1 cellular context compared by ENCODE assay signal in the genomic region with DNA sequence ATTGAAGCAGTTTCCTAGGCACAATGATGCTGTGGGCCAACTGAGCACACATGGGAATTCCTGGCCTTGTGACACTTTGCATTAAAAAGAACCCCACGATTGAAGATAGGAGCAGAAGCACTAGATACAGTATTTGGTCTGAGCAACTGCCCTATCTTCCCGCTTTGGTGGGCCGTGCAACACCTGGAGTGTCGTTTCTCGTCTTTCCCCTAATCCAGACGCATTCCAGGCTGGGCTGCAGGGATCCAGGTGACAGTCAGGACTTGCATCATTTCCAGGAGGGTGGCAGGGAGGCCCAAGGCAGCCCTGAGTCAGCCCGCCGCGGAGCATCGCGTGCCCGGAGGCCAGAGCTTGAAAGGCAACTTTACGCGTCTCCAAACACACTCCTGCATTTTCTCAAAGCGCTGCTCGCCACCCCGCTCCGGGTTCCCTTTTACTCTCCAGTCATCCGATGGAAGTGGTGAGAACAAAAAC.
A peak's percentile ranks its signal among the peaks of the same experiment; 100 is the strongest.
TF ChIP-seq lines count a peak whose summit lies in the region.

No MANE protein-coding gene starts in this region.

TF ChIP-seq in H1, 55 proteins besides CTCF, POLR2A, EP300 and RAD21:
- TF ChIP-seq KDM1A (IDR thresholded peaks at IDR 0.05; ENCODE audit: borderline replicate concordance, low read length) (no peak), RFX5 (IDR thresholded peaks at IDR 0.05; ENCODE audit: borderline replicate concordance, low read depth, low read length) (no peak), SIN3A (conservative IDR thresholded peaks at IDR 0.05 in 1 of 2, IDR thresholded peaks at IDR 0.05 in 1 of 2; ENCODE audit: low read depth in 1 of 2, low read length in 2 of 2) (peak in 1 of 2 experiments; percentile 13; a peak in 1 of 4 replicates), POLR2AphosphoS5 (IDR thresholded peaks at IDR 0.05; ENCODE audit: low read depth, low read length) (0 out of 2 replicates have a peak, but pooled peaks have one; percentile 53), CHD2 (IDR thresholded peaks at IDR 0.05; ENCODE audit: low read length) (0 out of 2 replicates have a peak, but pooled peaks have one; percentile 30), RXRA (IDR thresholded peaks at IDR 0.05; ENCODE audit: insufficient read depth, low read depth, low read length) (no peak), JUN (IDR thresholded peaks at IDR 0.05; ENCODE audit: low read depth, low read length) (no peak), SRF (IDR thresholded peaks at IDR 0.05; ENCODE audit: low read depth, low read length) (no peak), TEAD4 (IDR thresholded peaks at IDR 0.05; ENCODE audit: low read depth, low read length) (peak; percentile 77), JUND (IDR thresholded peaks at IDR 0.05; ENCODE audit: low read length) (peak; percentile 24; the same call in 1 of the 2 replicates), KDM4A (IDR thresholded peaks at IDR 0.05; ENCODE audit: low read depth, low read length, severe bottlenecking) (no peak), SAP30 (IDR thresholded peaks at IDR 0.05; ENCODE audit: insufficient read depth, insufficient replicate concordance, low read length) (peak; percentile 2), GTF2F1 (IDR thresholded peaks at IDR 0.05; ENCODE audit: borderline replicate concordance, low read depth, low read length) (no peak), GABPA (IDR thresholded peaks at IDR 0.05; ENCODE audit: borderline replicate concordance, insufficient read depth, low read length) (no peak), RBBP5 (IDR thresholded peaks at IDR 0.05; ENCODE audit: borderline replicate concordance, low read depth, low read length) (no peak), CBX8 (IDR thresholded peaks at IDR 0.05; ENCODE audit: borderline replicate concordance, low read depth, low read length) (no peak), CBX5 (IDR thresholded peaks at IDR 0.05; ENCODE audit: low read depth, low read length) (no peak), HDAC2 (IDR thresholded peaks at IDR 0.05; ENCODE audit: borderline replicate concordance in 1 of 2, low read depth in 2 of 2, low read length in 2 of 2) (no peak), FOSL1 (IDR thresholded peaks at IDR 0.05; ENCODE audit: insufficient read depth, low read depth, low read length) (no peak), PHF8 (conservative IDR thresholded peaks at IDR 0.05; ENCODE audit: low read depth, low read length) (0 out of 2 replicates have a peak, but pooled peaks have one; percentile 34), POU5F1 (IDR thresholded peaks at IDR 0.05; ENCODE audit: low read depth, low read length) (no peak), RNF2 (IDR thresholded peaks at IDR 0.05; ENCODE audit: borderline replicate concordance, low read depth, low read length, missing control alignments, poor library complexity, severe bottlenecking) (no peak), ZNF274 (IDR thresholded peaks at IDR 0.05; ENCODE audit: borderline replicate concordance, extremely low read depth, low read length) (no peak), SP4 (IDR thresholded peaks at IDR 0.05; ENCODE audit: low read length) (no peak), EGR1 (IDR thresholded peaks at IDR 0.05; ENCODE audit: borderline replicate concordance, low read depth, low read length) (no peak), KDM5A (IDR thresholded peaks at IDR 0.05; ENCODE audit: low read length) (no peak), BACH1 (IDR thresholded peaks at IDR 0.05; ENCODE audit: low read length) (no peak), NANOG (IDR thresholded peaks at IDR 0.05; ENCODE audit: insufficient read depth, low read depth, low read length, poor library complexity, severe bottlenecking) (no peak), SUZ12 (IDR thresholded peaks at IDR 0.05; ENCODE audit: low read length) (no peak), TAF1 (IDR thresholded peaks at IDR 0.05; ENCODE audit: low read depth, low read length) (0 out of 2 replicates have a peak, but pooled peaks have one; percentile 44), CHD1 (IDR thresholded peaks at IDR 0.05; ENCODE audit: low read depth, low read length) (no peak), CTBP2 (IDR thresholded peaks at IDR 0.05; ENCODE audit: borderline replicate concordance, insufficient read depth, insufficient read length, low read length) (no peak), CEBPB (IDR thresholded peaks at IDR 0.05; ENCODE audit: low read depth, low read length) (peak; percentile 66), HDAC6 (IDR thresholded peaks at IDR 0.05; ENCODE audit: low read depth, low read length) (no peak), SP1 (IDR thresholded peaks at IDR 0.05; ENCODE audit: low read depth, low read length) (no peak), BRCA1 (IDR thresholded peaks at IDR 0.05; ENCODE audit: low read depth, low read length) (no peak), NRF1 (IDR thresholded peaks at IDR 0.05; ENCODE audit: low read depth, low read length) (no peak)
- TF ChIP-seq, protein P1, sequence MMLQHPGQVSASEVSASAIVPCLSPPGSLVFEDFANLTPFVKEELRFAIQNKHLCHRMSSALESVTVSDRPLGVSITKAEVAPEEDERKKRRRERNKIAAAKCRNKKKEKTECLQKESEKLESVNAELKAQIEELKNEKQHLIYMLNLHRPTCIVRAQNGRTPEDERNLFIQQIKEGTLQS (IDR thresholded peaks at IDR 0.05; ENCODE audit: insufficient read depth, low read depth, low read length) = no peak
- TF ChIP-seq, protein P2, sequence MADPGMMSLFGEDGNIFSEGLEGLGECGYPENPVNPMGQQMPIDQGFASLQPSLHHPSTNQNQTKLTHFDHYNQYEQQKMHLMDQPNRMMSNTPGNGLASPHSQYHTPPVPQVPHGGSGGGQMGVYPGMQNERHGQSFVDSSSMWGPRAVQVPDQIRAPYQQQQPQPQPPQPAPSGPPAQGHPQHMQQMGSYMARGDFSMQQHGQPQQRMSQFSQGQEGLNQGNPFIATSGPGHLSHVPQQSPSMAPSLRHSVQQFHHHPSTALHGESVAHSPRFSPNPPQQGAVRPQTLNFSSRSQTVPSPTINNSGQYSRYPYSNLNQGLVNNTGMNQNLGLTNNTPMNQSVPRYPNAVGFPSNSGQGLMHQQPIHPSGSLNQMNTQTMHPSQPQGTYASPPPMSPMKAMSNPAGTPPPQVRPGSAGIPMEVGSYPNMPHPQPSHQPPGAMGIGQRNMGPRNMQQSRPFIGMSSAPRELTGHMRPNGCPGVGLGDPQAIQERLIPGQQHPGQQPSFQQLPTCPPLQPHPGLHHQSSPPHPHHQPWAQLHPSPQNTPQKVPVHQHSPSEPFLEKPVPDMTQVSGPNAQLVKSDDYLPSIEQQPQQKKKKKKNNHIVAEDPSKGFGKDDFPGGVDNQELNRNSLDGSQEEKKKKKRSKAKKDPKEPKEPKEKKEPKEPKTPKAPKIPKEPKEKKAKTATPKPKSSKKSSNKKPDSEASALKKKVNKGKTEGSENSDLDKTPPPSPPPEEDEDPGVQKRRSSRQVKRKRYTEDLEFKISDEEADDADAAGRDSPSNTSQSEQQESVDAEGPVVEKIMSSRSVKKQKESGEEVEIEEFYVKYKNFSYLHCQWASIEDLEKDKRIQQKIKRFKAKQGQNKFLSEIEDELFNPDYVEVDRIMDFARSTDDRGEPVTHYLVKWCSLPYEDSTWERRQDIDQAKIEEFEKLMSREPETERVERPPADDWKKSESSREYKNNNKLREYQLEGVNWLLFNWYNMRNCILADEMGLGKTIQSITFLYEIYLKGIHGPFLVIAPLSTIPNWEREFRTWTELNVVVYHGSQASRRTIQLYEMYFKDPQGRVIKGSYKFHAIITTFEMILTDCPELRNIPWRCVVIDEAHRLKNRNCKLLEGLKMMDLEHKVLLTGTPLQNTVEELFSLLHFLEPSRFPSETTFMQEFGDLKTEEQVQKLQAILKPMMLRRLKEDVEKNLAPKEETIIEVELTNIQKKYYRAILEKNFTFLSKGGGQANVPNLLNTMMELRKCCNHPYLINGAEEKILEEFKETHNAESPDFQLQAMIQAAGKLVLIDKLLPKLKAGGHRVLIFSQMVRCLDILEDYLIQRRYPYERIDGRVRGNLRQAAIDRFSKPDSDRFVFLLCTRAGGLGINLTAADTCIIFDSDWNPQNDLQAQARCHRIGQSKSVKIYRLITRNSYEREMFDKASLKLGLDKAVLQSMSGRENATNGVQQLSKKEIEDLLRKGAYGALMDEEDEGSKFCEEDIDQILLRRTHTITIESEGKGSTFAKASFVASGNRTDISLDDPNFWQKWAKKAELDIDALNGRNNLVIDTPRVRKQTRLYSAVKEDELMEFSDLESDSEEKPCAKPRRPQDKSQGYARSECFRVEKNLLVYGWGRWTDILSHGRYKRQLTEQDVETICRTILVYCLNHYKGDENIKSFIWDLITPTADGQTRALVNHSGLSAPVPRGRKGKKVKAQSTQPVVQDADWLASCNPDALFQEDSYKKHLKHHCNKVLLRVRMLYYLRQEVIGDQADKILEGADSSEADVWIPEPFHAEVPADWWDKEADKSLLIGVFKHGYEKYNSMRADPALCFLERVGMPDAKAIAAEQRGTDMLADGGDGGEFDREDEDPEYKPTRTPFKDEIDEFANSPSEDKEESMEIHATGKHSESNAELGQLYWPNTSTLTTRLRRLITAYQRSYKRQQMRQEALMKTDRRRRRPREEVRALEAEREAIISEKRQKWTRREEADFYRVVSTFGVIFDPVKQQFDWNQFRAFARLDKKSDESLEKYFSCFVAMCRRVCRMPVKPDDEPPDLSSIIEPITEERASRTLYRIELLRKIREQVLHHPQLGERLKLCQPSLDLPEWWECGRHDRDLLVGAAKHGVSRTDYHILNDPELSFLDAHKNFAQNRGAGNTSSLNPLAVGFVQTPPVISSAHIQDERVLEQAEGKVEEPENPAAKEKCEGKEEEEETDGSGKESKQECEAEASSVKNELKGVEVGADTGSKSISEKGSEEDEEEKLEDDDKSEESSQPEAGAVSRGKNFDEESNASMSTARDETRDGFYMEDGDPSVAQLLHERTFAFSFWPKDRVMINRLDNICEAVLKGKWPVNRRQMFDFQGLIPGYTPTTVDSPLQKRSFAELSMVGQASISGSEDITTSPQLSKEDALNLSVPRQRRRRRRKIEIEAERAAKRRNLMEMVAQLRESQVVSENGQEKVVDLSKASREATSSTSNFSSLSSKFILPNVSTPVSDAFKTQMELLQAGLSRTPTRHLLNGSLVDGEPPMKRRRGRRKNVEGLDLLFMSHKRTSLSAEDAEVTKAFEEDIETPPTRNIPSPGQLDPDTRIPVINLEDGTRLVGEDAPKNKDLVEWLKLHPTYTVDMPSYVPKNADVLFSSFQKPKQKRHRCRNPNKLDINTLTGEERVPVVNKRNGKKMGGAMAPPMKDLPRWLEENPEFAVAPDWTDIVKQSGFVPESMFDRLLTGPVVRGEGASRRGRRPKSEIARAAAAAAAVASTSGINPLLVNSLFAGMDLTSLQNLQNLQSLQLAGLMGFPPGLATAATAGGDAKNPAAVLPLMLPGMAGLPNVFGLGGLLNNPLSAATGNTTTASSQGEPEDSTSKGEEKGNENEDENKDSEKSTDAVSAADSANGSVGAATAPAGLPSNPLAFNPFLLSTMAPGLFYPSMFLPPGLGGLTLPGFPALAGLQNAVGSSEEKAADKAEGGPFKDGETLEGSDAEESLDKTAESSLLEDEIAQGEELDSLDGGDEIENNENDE (IDR thresholded peaks at IDR 0.05; ENCODE audit: insufficient replicate concordance, low read length) = no peak
